13 cellular contexts compared by ENCODE assay signal in the genomic region with DNA sequence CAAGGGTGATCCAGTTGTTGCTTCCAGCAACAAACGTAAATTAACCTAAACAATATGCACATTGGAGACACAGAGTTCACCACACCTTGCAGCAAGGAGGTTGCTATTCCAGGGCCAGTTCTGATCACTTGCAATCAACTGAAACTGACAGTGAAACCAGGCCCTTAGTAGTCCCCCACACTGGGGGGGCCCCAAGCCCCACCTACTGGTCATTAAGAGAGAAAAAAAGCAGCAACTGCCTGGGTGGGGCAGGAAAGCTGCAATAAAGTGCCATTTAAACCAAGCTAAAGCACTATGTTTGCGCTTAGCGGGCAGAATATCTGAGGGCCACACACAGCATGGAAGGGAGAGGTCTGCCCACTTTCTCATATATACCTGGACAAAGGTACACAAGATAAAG. TPM values are rescaled to one million over a fixed set of nuclear protein-coding genes. Genes with fewer than 3 reads are reported as not detected.
DNase-seq lines count a peak whose midpoint lies in the region; ATAC-seq, FAIRE-seq and TF ChIP-seq lines count a peak whose summit lies in the region.
"Had no signal": no experiment of that assay in that cellular context is flagged by ENCODE, and none has a peak within 500 bp of the region (broad histone marks: within the 10 kb centered on the region; RNA-seq: fewer than 3 reads in every experiment).

No MANE protein-coding gene starts in this region.

- H3K9ac ChIP-seq in HepG2 (ENCODE audit: insufficient read depth, low read depth, low read length): no peak overlapping the region

- H3K4me3 Mint-ChIP-seq in type B pancreatic cell: no peak overlapping the region
- H3K4me3 Mint-ChIP-seq: central memory CD8-positive, alpha-beta T cell had no signal

- H3K9me3 Mint-ChIP-seq in type B pancreatic cell: no peaks in the 10 kb centered on the region
- H3K9me3 Mint-ChIP-seq: central memory CD8-positive, alpha-beta T cell had no signal

- H2AFZ ChIP-seq in HepG2 (ENCODE audit: low read length): no peak overlapping the region

- H4K20me1 ChIP-seq in HepG2 (ENCODE audit: insufficient read depth, low read length): no peaks in the 10 kb centered on the region

- intact Hi-C loops in HepG2 (cut with micrococcal nuclease; ENCODE audit: unreplicated experiment): loop anchor here (5.0 kb wide), 1 partner anchor 168 kb away; a partner anchor contains a TSS
- intact Hi-C loops in right lobe of liver (cut with DNase I): no loop called here

- H3K27ac Mint-ChIP-seq in type B pancreatic cell: peak overlapping the region; percentile 55

- no peaks in the 10 kb centered on the region for H3K79me2 ChIP-seq in HepG2 (ENCODE audit: insufficient read depth, low read length)

- peaks cover 3% of the 10 kb centered on the region for H3K36me3 Mint-ChIP-seq in type B pancreatic cell

- FAIRE-seq in HepG2 (lab: Jason Lieb, UNC): no peak

- H3K9me3 ChIP-seq in HepG2 (ENCODE audit: low read length): no peaks in the 10 kb centered on the region
- H3K9me3 ChIP-seq in right lobe of liver: no peaks in the 10 kb centered on the region
- H3K9me3 ChIP-seq: thoracic aorta had no signal

- H3K27me3 ChIP-seq in HepG2 (ENCODE audit: control insufficient read depth in 1 of 2, insufficient read depth in 2 of 2, low read length in 2 of 2) (no peaks in the 10 kb centered on the region), right lobe of liver (no peaks in the 10 kb centered on the region)

- TF ChIP-seq CTCF in HepG2 (CRISPR knock-in tag; IDR thresholded peaks at IDR 0.05) (no peak), right lobe of liver (IDR thresholded peaks at IDR 0.05) (no peak), type B pancreatic cell (conservative IDR thresholded peaks at IDR 0.05) (no peak)

- no peaks in the 10 kb centered on the region for H3K27me3 Mint-ChIP-seq in type B pancreatic cell
- H3K27me3 Mint-ChIP-seq: central memory CD8-positive, alpha-beta T cell had no signal

- TF ChIP-seq RAD21 in HepG2 (CRISPR knock-in tag; IDR thresholded peaks at IDR 0.05): no peak

- H3K27ac ChIP-seq in HepG2 (ENCODE audit: extremely low read length, insufficient read depth, low read length) (no peak overlapping the region), right lobe of liver (no peak overlapping the region)
- H3K27ac ChIP-seq: thoracic aorta had no signal

- no peak for DNase-seq in HepG2 (ENCODE audit: low spot score)
- DNase-seq in right lobe of liver: no peak
- peak; percentile 3 for DNase-seq in NCI-H69 (lab: John Stamatoyannopoulos, UW)
- no peak for DNase-seq in type B pancreatic cell (ENCODE audit: extremely low spot score, unreplicated experiment)
- no peak for DNase-seq in stimulated activated naive CD4-positive, alpha-beta T cell treated with Interleukin-2 at 50 U/mL for 16 hours (lab: John Stamatoyannopoulos, UW)
- no peak for DNase-seq in CD1c-positive myeloid dendritic cell (ENCODE audit: extremely low spot score)
- DNase-seq in DMS79 (lab: John Stamatoyannopoulos, UW): no peak
- DNase-seq: activated CD4-positive, alpha-beta T cell treated with anti-CD3 and anti-CD28 coated beads for 48 hours; GOT3; NCI-H82 had no signal

- BruUV-seq in HepG2 (replicated peaks; lab: Mats Ljungman, UMichigan): no TSS peak

- peaks cover 33 to 81% of the 10 kb centered on the region in 2 experiments for H3K36me3 ChIP-seq in HepG2 (replicated peaks in 1 of 2; ENCODE audit: control insufficient read depth in 1 of 2, insufficient read depth in 2 of 2, low read length in 2 of 2)
- peaks cover 0 to 11% (median 0%) of the 10 kb centered on the region in 4 donors for H3K36me3 ChIP-seq in right lobe of liver
- H3K36me3 ChIP-seq: thoracic aorta had no signal

- TF ChIP-seq EP300 in HepG2 (IDR thresholded peaks at IDR 0.05; ENCODE audit: low read depth in 2 of 2, low read length in 2 of 2): no peak
- no peak for TF ChIP-seq EP300 in HepG2 (CRISPR knock-in tag; IDR thresholded peaks at IDR 0.05; ENCODE audit: borderline replicate concordance)

- POLR2A ChIA-PET in HepG2 (lab: Yijun Ruan, JAX): no interaction called here

- H3K4me3 ChIP-seq in HepG2 (replicated peaks in 1 of 3; ENCODE audit: insufficient read depth in 1 of 3, low read depth in 2 of 3, low read length in 3 of 3) (no peak overlapping the region), right lobe of liver (no peak overlapping the region)
- H3K4me3 ChIP-seq: thoracic aorta had no signal

- in situ Hi-C loops in HepG2 (cut with HindIII; ENCODE audit: extremely low pct_ligation_motif_present, low pct_unique_long_range_greater_than_20kb): no loop called here

- TF ChIP-seq POLR2A in HepG2 (IDR thresholded peaks at IDR 0.05; ENCODE audit: insufficient read depth in 1 of 2, low read depth in 2 of 2, low read length in 2 of 2) (no peak), right lobe of liver (IDR thresholded peaks at IDR 0.05) (no peak)

- H3K4me1 ChIP-seq in HepG2 (ENCODE audit: insufficient read depth, low read length) (peaks cover 10% of the 10 kb centered on the region), right lobe of liver (peaks cover 0 to 9% (median 1%) of the 10 kb centered on the region in 4 donors)

- H3K4me1 Mint-ChIP-seq in type B pancreatic cell (ENCODE audit: unreplicated experiment): peaks cover 8% of the 10 kb centered on the region

- ATAC-seq in HepG2: no peak
- no peak for ATAC-seq in right lobe of liver
- ATAC-seq in HG02870 (IDR thresholded peaks at IDR 0.05; ENCODE audit: unreplicated experiment): peak; percentile 38

- 100% methylated on average over 3 of the region's 3 CpGs for WGBS in HepG2 (ENCODE audit: low lambda C conversion rate)
- 97% methylated on average over 3 of the region's 3 CpGs for WGBS in right lobe of liver (ENCODE audit: insufficient coverage, low coverage, low lambda C conversion rate, missing lambda C conversion rate)

- no peak overlapping the region for H3K4me2 ChIP-seq in HepG2 (ENCODE audit: low read depth, low read length)

- CTCF ChIA-PET in HepG2 (lab: Yijun Ruan, JAX; ENCODE audit: low intra/inter-chr PET ratio, low total read pairs): no interaction called here

TF ChIP-seq in HepG2, 621 proteins besides CTCF, POLR2A, EP300 and RAD21 (continues in another document):
- TF ChIP-seq GLI4 (CRISPR knock-in tag; IDR thresholded peaks at IDR 0.05; ENCODE audit: borderline replicate concordance): no peak

RNA-seq across cellular contexts. Expression of a gene that starts 51.5 kb away (rescaled TPM):
- total RNA-seq in HepG2 (2016; rRNA removed; fragmentation: Illumina TruSeq; extraction: Trizol) (39.6 and 57.4 TPM in 2 replicates), right lobe of liver (10 to 100 TPM; 17.1 to 27.6 (median 21.6) TPM), type B pancreatic cell (ENCODE audit: low replicate concordance) (24.0 and 27.7 TPM in 2 replicates)
- 10.1 and 11.9 TPM in 2 replicates for total RNA-seq in HepG2 (2016; cell fraction: cytosol; rRNA removed; fragmentation: Illumina TruSeq; extraction: Trizol; ENCODE audit: low read depth)
- total RNA-seq in HepG2 (2016; cell fraction: insoluble cytoplasmic fraction; rRNA removed; fragmentation: Illumina TruSeq; extraction: Trizol): 33.4 and 54.9 TPM in 2 replicates
- total RNA-seq in HepG2 (2016; cell fraction: membrane; rRNA removed; fragmentation: Illumina TruSeq; extraction: Trizol): 16.7 and 17.9 TPM in 2 replicates
- 94.0 and 111 TPM in 2 replicates for total RNA-seq in HepG2 (2016; cell fraction: nucleus; rRNA removed; fragmentation: Illumina TruSeq; extraction: Trizol)
- 31.8 and 42.1 TPM in 2 replicates for polyA plus RNA-seq in HepG2 (2011; rRNA removed)
- 20.2 and 23.3 TPM in 2 replicates for polyA plus RNA-seq in HepG2 (2011; cell fraction: cytosol; rRNA removed)
- polyA plus RNA-seq in HepG2 (2011; cell fraction: nucleus; rRNA removed): 94.2 and 94.4 TPM in 2 replicates
- 25.2 and 29.1 TPM in 2 replicates for polyA plus RNA-seq in HepG2 (2012)
- polyA plus RNA-seq in HepG2 (2016; cell fraction: cytosol; fragmentation: Illumina TruSeq; extraction: Trizol; ENCODE audit: low read depth): 2.3 and 2.5 TPM in 2 replicates
- 19.5 and 23.2 TPM in 2 replicates for polyA plus RNA-seq in HepG2 (2016; cell fraction: insoluble cytoplasmic fraction; fragmentation: Illumina TruSeq; extraction: Trizol; ENCODE audit: low read depth)
- polyA plus RNA-seq in HepG2 (2016; cell fraction: membrane; fragmentation: Illumina TruSeq; extraction: Trizol; ENCODE audit: low read depth): 4.8 and 6.1 TPM in 2 replicates
- 81.9 and 85.2 TPM in 2 replicates for polyA plus RNA-seq in HepG2 (2016; cell fraction: nucleus; fragmentation: Illumina TruSeq; extraction: Trizol; ENCODE audit: insufficient read depth, low read depth)
- polyA minus RNA-seq in HepG2 (2011; rRNA and poly(A)+ RNA removed; ENCODE audit: low replicate concordance): 4.3 and 98.2 TPM in 2 replicates
- polyA minus RNA-seq in HepG2 (2011; cell fraction: cytosol; rRNA and poly(A)+ RNA removed): 26.0 and 31.1 TPM in 2 replicates
- 161 and 194 TPM in 2 replicates for polyA minus RNA-seq in HepG2 (2011; cell fraction: nucleus; rRNA and poly(A)+ RNA removed)

RNA-seq across cellular contexts. Expression of a gene that starts 52.4 kb away (rescaled TPM):
- total RNA-seq in HepG2 (2016; rRNA removed; fragmentation: Illumina TruSeq; extraction: Trizol): 25.4 and 27.9 TPM in 2 replicates
- total RNA-seq in HepG2 (2016; cell fraction: cytosol; rRNA removed; fragmentation: Illumina TruSeq; extraction: Trizol; ENCODE audit: low read depth): 3.5 and 4.5 TPM in 2 replicates
- 21.3 and 28.9 TPM in 2 replicates for total RNA-seq in HepG2 (2016; cell fraction: insoluble cytoplasmic fraction; rRNA removed; fragmentation: Illumina TruSeq; extraction: Trizol)
- total RNA-seq in HepG2 (2016; cell fraction: membrane; rRNA removed; fragmentation: Illumina TruSeq; extraction: Trizol): 7.5 and 8.2 TPM in 2 replicates
- 38.9 and 48.6 TPM in 2 replicates for total RNA-seq in HepG2 (2016; cell fraction: nucleus; rRNA removed; fragmentation: Illumina TruSeq; extraction: Trizol)
- 12.0 and 14.7 TPM in 2 replicates for polyA plus RNA-seq in HepG2 (2011; rRNA removed)
- polyA plus RNA-seq in HepG2 (2011; cell fraction: cytosol; rRNA removed): 5.7 and 9.7 TPM in 2 replicates
- polyA plus RNA-seq in HepG2 (2011; cell fraction: nucleus; rRNA removed): 10.5 and 11.6 TPM in 2 replicates
- 24.5 and 36.1 TPM in 2 replicates for polyA plus RNA-seq in HepG2 (2012)
- 3.2 and 4.3 TPM in 2 replicates for polyA plus RNA-seq in HepG2 (2016; cell fraction: cytosol; fragmentation: Illumina TruSeq; extraction: Trizol; ENCODE audit: low read depth)
- polyA plus RNA-seq in HepG2 (2016; cell fraction: insoluble cytoplasmic fraction; fragmentation: Illumina TruSeq; extraction: Trizol; ENCODE audit: low read depth): 13.7 and 16.7 TPM in 2 replicates
- polyA plus RNA-seq in HepG2 (2016; cell fraction: membrane; fragmentation: Illumina TruSeq; extraction: Trizol; ENCODE audit: low read depth): 4.4 and 4.9 TPM in 2 replicates
- 43.5 and 45.8 TPM in 2 replicates for polyA plus RNA-seq in HepG2 (2016; cell fraction: nucleus; fragmentation: Illumina TruSeq; extraction: Trizol; ENCODE audit: insufficient read depth, low read depth)
- 5.8 and 14.8 TPM in 2 replicates for polyA minus RNA-seq in HepG2 (2011; rRNA and poly(A)+ RNA removed; ENCODE audit: low replicate concordance)
- 14.0 and 18.1 TPM in 2 replicates for polyA minus RNA-seq in HepG2 (2011; cell fraction: cytosol; rRNA and poly(A)+ RNA removed)
- polyA minus RNA-seq in HepG2 (2011; cell fraction: nucleus; rRNA and poly(A)+ RNA removed): 39.9 and 41.6 TPM in 2 replicates
- 10 to 100 TPM in 5 of 6 experiments, 1 to 10 TPM in 1; 8.8 to 23.0 (median 15.4) TPM for total RNA-seq in right lobe of liver
- total RNA-seq in type B pancreatic cell (ENCODE audit: low replicate concordance): 40.9 and 45.5 TPM in 2 replicates
